In genomic region chr11:69285766-69286165, GRCh38 we compare ENCODE assay signal across 1 cellular context.
TF ChIP-seq lines count a peak whose summit lies in the region.

No MANE protein-coding gene starts in this region.

TF ChIP-seq in IMR-90, 13 proteins besides CTCF, POLR2A, EP300 and RAD21:
- TF ChIP-seq MAFK (IDR thresholded peaks at IDR 0.05; ENCODE audit: low read depth, low read length) = no peak
- no peak for TF ChIP-seq BHLHE40 (IDR thresholded peaks at IDR 0.05; ENCODE audit: low read depth, low read length)
- no peak for TF ChIP-seq CHD1 (IDR thresholded peaks at IDR 0.05; ENCODE audit: low read depth, low read length)
- no peak for TF ChIP-seq NFE2L2 (IDR thresholded peaks at IDR 0.05; ENCODE audit: low read depth, low read length)
- no peak for TF ChIP-seq RFX5 (IDR thresholded peaks at IDR 0.05; ENCODE audit: low read depth, low read length)
- TF ChIP-seq USF2 (IDR thresholded peaks at IDR 0.05; ENCODE audit: low read depth, low read length) = no peak
- TF ChIP-seq MXI1 (IDR thresholded peaks at IDR 0.05; ENCODE audit: borderline replicate concordance, low read depth, low read length) = no peak
- TF ChIP-seq SMC3 (IDR thresholded peaks at IDR 0.05; ENCODE audit: low read depth, low read length) = no peak
- no peak for TF ChIP-seq ELK1 (IDR thresholded peaks at IDR 0.05; ENCODE audit: borderline replicate concordance, low read depth, low read length)
- TF ChIP-seq FOS (IDR thresholded peaks at IDR 0.05; ENCODE audit: low read depth, low read length) = no peak
- TF ChIP-seq CEBPB (IDR thresholded peaks at IDR 0.05; ENCODE audit: low read depth, low read length) = no peak
